29 cellular contexts compared by ENCODE assay signal in genomic region chr20:46194409-46194808, GRCh38.
"Had no signal": no experiment of that assay in that cellular context is flagged by ENCODE, and none has a peak within 500 bp of the region (broad histone marks: within the 10 kb centered on the region; RNA-seq: fewer than 3 reads in every experiment).

No MANE protein-coding gene starts in this region.

- H3K9me3 Mint-ChIP-seq: stimulated activated effector memory CD8-positive, alpha-beta T cell treated with anti-CD3 and anti-CD28 coated beads, Interleukin-12 subunit alpha, Interleukin-12 subunit beta, amount 100 ng/mL, for 72 hours; stimulated activated naive CD8-positive, alpha-beta T cell treated with anti-CD3 and anti-CD28 coated beads, Interleukin-15, amount 100 ng/mL, for 72 hours; stimulated activated naive CD8-positive, alpha-beta T cell treated with anti-CD3 and anti-CD28 coated beads, Interleukin-15, Interleukin-2, amounts not matched to agents 100 ng/mL and 50 ng/mL, for 24 hours; type B pancreatic cell had no signal

- H3K27ac Mint-ChIP-seq: stimulated activated effector memory CD8-positive, alpha-beta T cell treated with anti-CD3 and anti-CD28 coated beads, Interleukin-12 subunit alpha, Interleukin-12 subunit beta, amount 100 ng/mL, for 72 hours; stimulated activated memory B cell treated with anti-CD40 and anti-IgM and Interleukin-4, amounts not matched to agents 10 μg/mL and 1 μg/mL and 100 μg/mL, for 72 hours; stimulated activated naive B cell treated with anti-CD40 and anti-IgM and Interleukin-4, amounts not matched to agents 10 μg/mL and 1 μg/mL and 100 μg/mL, for 72 hours; stimulated activated naive CD8-positive, alpha-beta T cell treated with anti-CD3 and anti-CD28 coated beads, Interleukin-15, amount 100 ng/mL, for 72 hours; stimulated activated naive CD8-positive, alpha-beta T cell treated with anti-CD3 and anti-CD28 coated beads, Interleukin-15, Interleukin-2, amounts not matched to agents 100 ng/mL and 50 ng/mL, for 24 hours; type B pancreatic cell had no signal

- H3K4me1 Mint-ChIP-seq: stimulated activated effector memory CD8-positive, alpha-beta T cell treated with anti-CD3 and anti-CD28 coated beads, Interleukin-12 subunit alpha, Interleukin-12 subunit beta, amount 100 ng/mL, for 72 hours; stimulated activated naive CD8-positive, alpha-beta T cell treated with anti-CD3 and anti-CD28 coated beads, Interleukin-15, amount 100 ng/mL, for 72 hours had no signal

- H3K36me3 ChIP-seq: stomach, suprapubic skin, thoracic aorta, thyroid gland, tibial artery, tibial nerve, transverse colon, upper lobe of left lung, upper lobe of right lung, uterus, vagina had no signal

- H3K4me1 ChIP-seq: suprapubic skin, testis, thyroid gland, tibial artery, transverse colon, upper lobe of left lung, upper lobe of right lung, uterus, vagina had no signal

- H3K36me3 Mint-ChIP-seq: stimulated activated effector memory CD8-positive, alpha-beta T cell treated with anti-CD3 and anti-CD28 coated beads, Interleukin-12 subunit alpha, Interleukin-12 subunit beta, amount 100 ng/mL, for 72 hours; stimulated activated memory B cell treated with anti-CD40 and anti-IgM and Interleukin-4, amounts not matched to agents 10 μg/mL and 1 μg/mL and 100 μg/mL, for 72 hours; stimulated activated naive B cell treated with anti-CD40 and anti-IgM and Interleukin-4, amounts not matched to agents 10 μg/mL and 1 μg/mL and 100 μg/mL, for 72 hours; type B pancreatic cell had no signal

- H3K4me3 Mint-ChIP-seq: stimulated activated effector memory CD8-positive, alpha-beta T cell treated with anti-CD3 and anti-CD28 coated beads, Interleukin-12 subunit alpha, Interleukin-12 subunit beta, amount 100 ng/mL, for 72 hours; stimulated activated memory B cell treated with anti-CD40 and anti-IgM and Interleukin-4, amounts not matched to agents 10 μg/mL and 1 μg/mL and 100 μg/mL, for 72 hours; stimulated activated naive B cell treated with anti-CD40 and anti-IgM and Interleukin-4, amounts not matched to agents 10 μg/mL and 1 μg/mL and 100 μg/mL, for 72 hours; stimulated activated naive CD8-positive, alpha-beta T cell treated with anti-CD3 and anti-CD28 coated beads, Interleukin-15, amount 100 ng/mL, for 72 hours; stimulated activated naive CD8-positive, alpha-beta T cell treated with anti-CD3 and anti-CD28 coated beads, Interleukin-15, Interleukin-2, amounts not matched to agents 100 ng/mL and 50 ng/mL, for 24 hours; type B pancreatic cell had no signal

- FAIRE-seq: urothelium cell line had no signal

- H3K9me3 ChIP-seq: suprapubic skin, testis, thoracic aorta, thyroid gland, tibial nerve, transverse colon, upper lobe of left lung, upper lobe of right lung, uterus, vagina had no signal

- H3K4me3 ChIP-seq: stomach, suprapubic skin, testis, thoracic aorta, thyroid gland, tibial artery, tibial nerve, transverse colon, upper lobe of left lung, upper lobe of right lung, uterus, vagina had no signal

- H3K27ac ChIP-seq: stomach, suprapubic skin, testis, thoracic aorta, thyroid gland, tibial artery, tibial nerve, transverse colon, upper lobe of left lung, upper lobe of right lung, uterus, vagina had no signal

- ATAC-seq: stimulated activated memory B cell treated with anti-CD40 and anti-IgM and Interleukin-4, amounts not matched to agents 10 μg/mL and 1 μg/mL and 100 μg/mL, for 72 hours; stimulated activated naive B cell treated with anti-CD40 and anti-IgM and Interleukin-4, amounts not matched to agents 10 μg/mL and 1 μg/mL and 100 μg/mL, for 72 hours; stimulated activated naive CD8-positive, alpha-beta T cell treated with anti-CD3 and anti-CD28 coated beads, Interleukin-15, amount 100 ng/mL, for 72 hours; stimulated activated naive CD8-positive, alpha-beta T cell treated with anti-CD3 and anti-CD28 coated beads, Interleukin-15, Interleukin-2, amounts not matched to agents 100 U/mL and 50 U/mL, for 24 hours; upper lobe of right lung had no signal

- H3K27me3 ChIP-seq: testis, thyroid gland, vagina had no signal

- DNase-seq: stimulated activated CD4-positive, alpha-beta T cell treated with anti-CD3 and anti-CD28 coated beads, Interleukin-2, amount 100 ng/mL, for 48 hours; stimulated activated CD4-positive, alpha-beta T cell treated with anti-CD3 and anti-CD28 coated beads, Interleukin-4, amount 100 ng/mL, for 1 hour; stimulated activated CD4-positive, alpha-beta T cell treated with anti-CD3 and anti-CD28 coated beads, Interleukin-4, amount 100 ng/mL, for 24 hours; stimulated activated CD4-positive, alpha-beta T cell treated with anti-CD3 and anti-CD28 coated beads, Interleukin-4, amount 100 ng/mL, for 4 hours; stimulated activated CD8-positive, alpha-beta memory T cell treated with anti-CD3 and anti-CD28 coated beads, Interleukin-4, amount 100 ng/mL, for 48 hours; stimulated activated naive B cell treated with anti-CD40 and anti-IgM and Interleukin-4, amounts not matched to agents 10 μg/mL and 1 μg/mL and 100 μg/mL, for 72 hours; stimulated activated naive CD4-positive, alpha-beta T cell; stimulated activated naive CD4-positive, alpha-beta T cell treated with Interleukin-2 at 50 U/mL for 16 hours; stimulated activated naive CD8-positive, alpha-beta T cell treated with anti-CD3 and anti-CD28 coated beads, Interleukin-15, amount 100 ng/mL, for 72 hours; stimulated activated naive CD8-positive, alpha-beta T cell treated with anti-CD3 and anti-CD28 coated beads, Interleukin-15, Interleukin-2, amounts not matched to agents 100 U/mL and 50 U/mL, for 24 hours; stomach; substantia nigra; testis; thyroid gland; tibial artery; transverse colon; trophoblast cell; upper lobe of left lung; upper lobe of right lung; uterus had no signal
